1 cellular context compared by ENCODE assay signal in the genomic region with DNA sequence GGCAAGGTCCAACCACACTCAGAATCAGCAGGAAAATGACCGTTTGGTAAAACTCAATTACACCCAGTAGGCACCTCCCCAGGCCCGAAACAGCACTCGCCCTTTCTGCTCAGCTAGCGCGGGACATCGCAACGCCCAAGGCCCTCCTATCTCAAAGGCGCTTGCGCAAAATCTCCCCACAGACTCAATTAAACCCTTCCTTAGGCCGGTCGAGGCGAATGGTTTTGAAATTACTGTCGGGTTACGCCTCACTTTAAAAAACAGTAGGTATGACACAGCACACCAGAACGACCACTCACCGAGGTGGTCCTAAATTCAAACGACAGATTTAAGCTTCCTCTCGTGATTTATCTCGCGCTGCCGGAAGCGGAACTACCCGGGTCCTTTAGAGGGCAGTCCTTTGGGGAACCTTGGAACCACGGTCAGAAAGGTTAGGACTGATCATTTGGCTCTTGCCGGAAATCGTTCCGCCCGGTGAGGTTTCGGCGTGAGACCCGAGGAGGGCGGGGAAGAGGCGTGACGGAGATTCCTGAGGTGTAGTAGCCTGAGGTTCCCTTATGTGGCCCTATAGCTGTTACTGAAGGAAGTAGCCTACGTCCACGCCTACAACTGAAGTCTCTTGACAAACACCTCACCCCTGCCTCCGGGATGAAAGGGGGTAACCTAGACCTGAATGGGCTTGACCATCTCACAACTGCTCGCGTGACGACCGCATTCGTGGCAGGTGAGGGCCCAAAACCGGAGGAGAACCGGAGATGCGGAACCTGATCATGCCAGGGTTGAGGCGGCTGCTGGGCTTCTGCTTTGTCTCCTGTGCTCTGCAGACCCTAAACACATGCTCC.
TF ChIP-seq lines count a peak whose summit lies in the region.

A gene with protein sequence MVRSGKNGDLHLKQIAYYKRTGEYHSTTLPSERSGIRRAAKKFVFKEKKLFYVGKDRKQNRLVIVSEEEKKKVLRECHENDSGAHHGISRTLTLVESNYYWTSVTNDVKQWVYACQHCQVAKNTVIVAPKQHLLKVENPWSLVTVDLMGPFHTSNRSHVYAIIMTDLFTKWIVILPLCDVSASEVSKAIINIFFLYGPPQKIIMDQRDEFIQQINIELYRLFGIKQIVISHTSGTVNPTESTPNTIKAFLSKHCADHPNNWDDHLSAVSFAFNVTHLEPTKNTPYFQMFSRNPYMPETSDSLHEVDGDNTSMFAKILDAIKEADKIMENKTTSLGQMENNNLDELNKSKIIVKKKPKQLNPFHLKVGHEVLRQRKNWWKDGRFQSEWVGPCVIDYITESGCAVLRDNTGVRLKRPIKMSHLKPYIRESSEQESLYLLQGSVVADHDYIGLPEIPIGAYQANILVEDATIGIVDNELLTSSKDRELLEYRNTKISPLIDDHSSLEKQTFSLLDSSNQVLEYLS (minus strand): TSS at position 374 of the 842 bp plus-strand sequence. CDS start 11,431 bp downstream, outside the sequence.
Gene PPIP5K2 (plus strand): TSS at position 537 of the 842 bp plus-strand sequence. CDS start 9,289 bp downstream, outside the sequence.

TF ChIP-seq in K562, 482 proteins besides CTCF, POLR2A, EP300 and RAD21 (continued from another document and continues in another):
- TF ChIP-seq ZNF318 (IDR thresholded peaks at IDR 0.05; ENCODE audit: borderline replicate concordance in 1 of 2, low read depth in 1 of 2) (0 out of 4 replicates have a peak, but pooled peaks of 1 of the 2 experiments have one; percentile 16), GATAD2B (IDR thresholded peaks at IDR 0.05; ENCODE audit: borderline replicate concordance) (peak; percentile 78), SREBF2 (CRISPR knock-in tag; IDR thresholded peaks at IDR 0.05) (no peak), CHD1 (IDR thresholded peaks at IDR 0.05; ENCODE audit: low read length) (no peak), MAX (CRISPR knock-in tag; IDR thresholded peaks at IDR 0.05) (peak; percentile 63), FOS (IDR thresholded peaks at IDR 0.05; ENCODE audit: extremely low read depth, insufficient read length) (no peak), FOXJ2 (tag; IDR thresholded peaks at IDR 0.05) (no peak; the same call in 1 of the 2 replicates), ZKSCAN3 (CRISPR knock-in tag; IDR thresholded peaks at IDR 0.05) (0 out of 2 replicates have a peak, but pooled peaks have one; percentile 56), ZNF76 (CRISPR knock-in tag; IDR thresholded peaks at IDR 0.05; ENCODE audit: borderline replicate concordance) (no peak), EGR1 (conservative IDR thresholded peaks at IDR 0.05) (no peak), BDP1 (IDR thresholded peaks at IDR 0.05; ENCODE audit: insufficient read depth, insufficient read length) (no peak), TCF3 (CRISPR knock-in tag; IDR thresholded peaks at IDR 0.05) (no peak), ZNF583 (CRISPR knock-in tag; IDR thresholded peaks at IDR 0.05) (no peak), GTF2E2 (tag; IDR thresholded peaks at IDR 0.05) (peak; percentile 89; the same call in 1 of the 2 replicates)
- TF ChIP-seq, protein P1, sequence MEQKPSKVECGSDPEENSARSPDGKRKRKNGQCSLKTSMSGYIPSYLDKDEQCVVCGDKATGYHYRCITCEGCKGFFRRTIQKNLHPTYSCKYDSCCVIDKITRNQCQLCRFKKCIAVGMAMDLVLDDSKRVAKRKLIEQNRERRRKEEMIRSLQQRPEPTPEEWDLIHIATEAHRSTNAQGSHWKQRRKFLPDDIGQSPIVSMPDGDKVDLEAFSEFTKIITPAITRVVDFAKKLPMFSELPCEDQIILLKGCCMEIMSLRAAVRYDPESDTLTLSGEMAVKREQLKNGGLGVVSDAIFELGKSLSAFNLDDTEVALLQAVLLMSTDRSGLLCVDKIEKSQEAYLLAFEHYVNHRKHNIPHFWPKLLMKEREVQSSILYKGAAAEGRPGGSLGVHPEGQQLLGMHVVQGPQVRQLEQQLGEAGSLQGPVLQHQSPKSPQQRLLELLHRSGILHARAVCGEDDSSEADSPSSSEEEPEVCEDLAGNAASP (IDR thresholded peaks at IDR 0.05): no peak
- TF ChIP-seq, protein P2, sequence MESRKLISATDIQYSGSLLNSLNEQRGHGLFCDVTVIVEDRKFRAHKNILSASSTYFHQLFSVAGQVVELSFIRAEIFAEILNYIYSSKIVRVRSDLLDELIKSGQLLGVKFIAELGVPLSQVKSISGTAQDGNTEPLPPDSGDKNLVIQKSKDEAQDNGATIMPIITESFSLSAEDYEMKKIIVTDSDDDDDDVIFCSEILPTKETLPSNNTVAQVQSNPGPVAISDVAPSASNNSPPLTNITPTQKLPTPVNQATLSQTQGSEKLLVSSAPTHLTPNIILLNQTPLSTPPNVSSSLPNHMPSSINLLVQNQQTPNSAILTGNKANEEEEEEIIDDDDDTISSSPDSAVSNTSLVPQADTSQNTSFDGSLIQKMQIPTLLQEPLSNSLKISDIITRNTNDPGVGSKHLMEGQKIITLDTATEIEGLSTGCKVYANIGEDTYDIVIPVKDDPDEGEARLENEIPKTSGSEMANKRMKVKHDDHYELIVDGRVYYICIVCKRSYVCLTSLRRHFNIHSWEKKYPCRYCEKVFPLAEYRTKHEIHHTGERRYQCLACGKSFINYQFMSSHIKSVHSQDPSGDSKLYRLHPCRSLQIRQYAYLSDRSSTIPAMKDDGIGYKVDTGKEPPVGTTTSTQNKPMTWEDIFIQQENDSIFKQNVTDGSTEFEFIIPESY (CRISPR knock-in tag; IDR thresholded peaks at IDR 0.05): no peak; the same call in 1 of the 2 replicates
- TF ChIP-seq, protein P3, sequence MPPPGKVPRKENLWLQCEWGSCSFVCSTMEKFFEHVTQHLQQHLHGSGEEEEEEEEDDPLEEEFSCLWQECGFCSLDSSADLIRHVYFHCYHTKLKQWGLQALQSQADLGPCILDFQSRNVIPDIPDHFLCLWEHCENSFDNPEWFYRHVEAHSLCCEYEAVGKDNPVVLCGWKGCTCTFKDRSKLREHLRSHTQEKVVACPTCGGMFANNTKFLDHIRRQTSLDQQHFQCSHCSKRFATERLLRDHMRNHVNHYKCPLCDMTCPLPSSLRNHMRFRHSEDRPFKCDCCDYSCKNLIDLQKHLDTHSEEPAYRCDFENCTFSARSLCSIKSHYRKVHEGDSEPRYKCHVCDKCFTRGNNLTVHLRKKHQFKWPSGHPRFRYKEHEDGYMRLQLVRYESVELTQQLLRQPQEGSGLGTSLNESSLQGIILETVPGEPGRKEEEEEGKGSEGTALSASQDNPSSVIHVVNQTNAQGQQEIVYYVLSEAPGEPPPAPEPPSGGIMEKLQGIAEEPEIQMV (tag; conservative IDR thresholded peaks at IDR 0.05; ENCODE audit: low read depth): no peak
- TF ChIP-seq, protein P4, sequence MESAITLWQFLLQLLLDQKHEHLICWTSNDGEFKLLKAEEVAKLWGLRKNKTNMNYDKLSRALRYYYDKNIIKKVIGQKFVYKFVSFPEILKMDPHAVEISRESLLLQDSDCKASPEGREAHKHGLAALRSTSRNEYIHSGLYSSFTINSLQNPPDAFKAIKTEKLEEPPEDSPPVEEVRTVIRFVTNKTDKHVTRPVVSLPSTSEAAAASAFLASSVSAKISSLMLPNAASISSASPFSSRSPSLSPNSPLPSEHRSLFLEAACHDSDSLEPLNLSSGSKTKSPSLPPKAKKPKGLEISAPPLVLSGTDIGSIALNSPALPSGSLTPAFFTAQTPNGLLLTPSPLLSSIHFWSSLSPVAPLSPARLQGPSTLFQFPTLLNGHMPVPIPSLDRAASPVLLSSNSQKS (CRISPR knock-in tag; IDR thresholded peaks at IDR 0.05): no peak
- TF ChIP-seq, protein P5, sequence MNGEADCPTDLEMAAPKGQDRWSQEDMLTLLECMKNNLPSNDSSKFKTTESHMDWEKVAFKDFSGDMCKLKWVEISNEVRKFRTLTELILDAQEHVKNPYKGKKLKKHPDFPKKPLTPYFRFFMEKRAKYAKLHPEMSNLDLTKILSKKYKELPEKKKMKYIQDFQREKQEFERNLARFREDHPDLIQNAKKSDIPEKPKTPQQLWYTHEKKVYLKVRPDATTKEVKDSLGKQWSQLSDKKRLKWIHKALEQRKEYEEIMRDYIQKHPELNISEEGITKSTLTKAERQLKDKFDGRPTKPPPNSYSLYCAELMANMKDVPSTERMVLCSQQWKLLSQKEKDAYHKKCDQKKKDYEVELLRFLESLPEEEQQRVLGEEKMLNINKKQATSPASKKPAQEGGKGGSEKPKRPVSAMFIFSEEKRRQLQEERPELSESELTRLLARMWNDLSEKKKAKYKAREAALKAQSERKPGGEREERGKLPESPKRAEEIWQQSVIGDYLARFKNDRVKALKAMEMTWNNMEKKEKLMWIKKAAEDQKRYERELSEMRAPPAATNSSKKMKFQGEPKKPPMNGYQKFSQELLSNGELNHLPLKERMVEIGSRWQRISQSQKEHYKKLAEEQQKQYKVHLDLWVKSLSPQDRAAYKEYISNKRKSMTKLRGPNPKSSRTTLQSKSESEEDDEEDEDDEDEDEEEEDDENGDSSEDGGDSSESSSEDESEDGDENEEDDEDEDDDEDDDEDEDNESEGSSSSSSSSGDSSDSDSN (IDR thresholded peaks at IDR 0.05; ENCODE audit: borderline replicate concordance in 1 of 2, low read depth in 2 of 2, low read length in 2 of 2): peak; percentile 96 to 98
- TF ChIP-seq, protein P6, sequence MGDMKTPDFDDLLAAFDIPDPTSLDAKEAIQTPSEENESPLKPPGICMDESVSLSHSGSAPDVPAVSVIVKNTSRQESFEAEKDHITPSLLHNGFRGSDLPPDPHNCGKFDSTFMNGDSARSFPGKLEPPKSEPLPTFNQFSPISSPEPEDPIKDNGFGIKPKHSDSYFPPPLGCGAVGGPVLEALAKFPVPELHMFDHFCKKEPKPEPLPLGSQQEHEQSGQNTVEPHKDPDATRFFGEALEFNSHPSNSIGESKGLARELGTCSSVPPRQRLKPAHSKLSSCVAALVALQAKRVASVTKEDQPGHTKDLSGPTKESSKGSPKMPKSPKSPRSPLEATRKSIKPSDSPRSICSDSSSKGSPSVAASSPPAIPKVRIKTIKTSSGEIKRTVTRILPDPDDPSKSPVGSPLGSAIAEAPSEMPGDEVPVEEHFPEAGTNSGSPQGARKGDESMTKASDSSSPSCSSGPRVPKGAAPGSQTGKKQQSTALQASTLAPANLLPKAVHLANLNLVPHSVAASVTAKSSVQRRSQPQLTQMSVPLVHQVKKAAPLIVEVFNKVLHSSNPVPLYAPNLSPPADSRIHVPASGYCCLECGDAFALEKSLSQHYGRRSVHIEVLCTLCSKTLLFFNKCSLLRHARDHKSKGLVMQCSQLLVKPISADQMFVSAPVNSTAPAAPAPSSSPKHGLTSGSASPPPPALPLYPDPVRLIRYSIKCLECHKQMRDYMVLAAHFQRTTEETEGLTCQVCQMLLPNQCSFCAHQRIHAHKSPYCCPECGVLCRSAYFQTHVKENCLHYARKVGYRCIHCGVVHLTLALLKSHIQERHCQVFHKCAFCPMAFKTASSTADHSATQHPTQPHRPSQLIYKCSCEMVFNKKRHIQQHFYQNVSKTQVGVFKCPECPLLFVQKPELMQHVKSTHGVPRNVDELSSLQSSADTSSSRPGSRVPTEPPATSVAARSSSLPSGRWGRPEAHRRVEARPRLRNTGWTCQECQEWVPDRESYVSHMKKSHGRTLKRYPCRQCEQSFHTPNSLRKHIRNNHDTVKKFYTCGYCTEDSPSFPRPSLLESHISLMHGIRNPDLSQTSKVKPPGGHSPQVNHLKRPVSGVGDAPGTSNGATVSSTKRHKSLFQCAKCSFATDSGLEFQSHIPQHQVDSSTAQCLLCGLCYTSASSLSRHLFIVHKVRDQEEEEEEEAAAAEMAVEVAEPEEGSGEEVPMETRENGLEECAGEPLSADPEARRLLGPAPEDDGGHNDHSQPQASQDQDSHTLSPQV (IDR thresholded peaks at IDR 0.05): no peak
